ENCODE assay signal across 23 cellular contexts in genomic region chr5:65835191-65835590, GRCh38.
DNase-seq lines count a peak whose midpoint lies in the region; ATAC-seq and FAIRE-seq lines count a peak whose summit lies in the region.
"Had no signal": no experiment of that assay in that cellular context is flagged by ENCODE, and none has a peak within 500 bp of the region (broad histone marks: within the 10 kb centered on the region; RNA-seq: fewer than 3 reads in every experiment).

No MANE protein-coding gene starts in this region.

- no peaks in the 10 kb centered on the region for H3K9me3 Mint-ChIP-seq in T-cell
- H3K9me3 Mint-ChIP-seq: GM23338 had no signal

- POLR2A ChIA-PET in T-cell (lab: Charles Lee), result no interaction called here

- DNase-seq in NCI-H345 (lab: John Stamatoyannopoulos, UW) (peak; percentile 8), NCI-H345 treated with DMSO at 0.1 percent for 48 hours (lab: John Stamatoyannopoulos, UW; ENCODE audit: unreplicated experiment) (no peak), inferior parietal cortex (ENCODE audit: extremely low spot score) (peak; percentile 27), RCC 7860 (ENCODE audit: low spot score) (no peak), left ventricle myocardium superior (no peak), SKM-1 treated with dmso at 0.1 percent for 144 hours (lab: John Stamatoyannopoulos, UW; ENCODE audit: unreplicated experiment) (no peak), T-cell (no peak)
- DNase-seq: BE2C; CD4-positive, CD25-positive, alpha-beta regulatory T cell; COR-L47; DMS 273 treated with DMSO at 0.1 percent for 48 hours; GF-D8; HCEC 1CT; MM.1S; NCI-H1092; NCI-H1694; NCI-H446 treated with DMSO at 0.1 percent for 48 hours; NCI-H69; PC-3; SIG-M5 had no signal

- CTCF ChIA-PET in T-cell (lab: Charles Lee), result no interaction called here

- no peaks in the 10 kb centered on the region for H3K27me3 Mint-ChIP-seq in T-cell
- H3K27me3 Mint-ChIP-seq: CD4-positive, CD25-positive, alpha-beta regulatory T cell had no signal

- H3K27ac Mint-ChIP-seq in T-cell, result no peak overlapping the region
- H3K27ac Mint-ChIP-seq: CD4-positive, CD25-positive, alpha-beta regulatory T cell; GM23338 had no signal

- FAIRE-seq in RCC 7860 (lab: Jason Lieb, UNC), result no peak

- no peaks in the 10 kb centered on the region for H3K36me3 Mint-ChIP-seq in T-cell
- H3K36me3 Mint-ChIP-seq: CD4-positive, CD25-positive, alpha-beta regulatory T cell had no signal

- ATAC-seq in left ventricle myocardium superior (no peak), T-cell (replicated peaks in 1 of 4) (no peak)
- ATAC-seq: GM23338, PC-3 had no signal

- intact Hi-C loops in left ventricle myocardium superior (cut with micrococcal nuclease), result loop anchor here (10.0 kb wide), 1 partner anchor 70 kb away; no protein-coding TSS in a partner anchor

- H3K4me1 Mint-ChIP-seq in T-cell, result peaks cover 0 to 2% (median 1%) of the 10 kb centered on the region in 3 donors

- H3K4me3 Mint-ChIP-seq in T-cell, result no peak overlapping the region
- H3K4me3 Mint-ChIP-seq: CD4-positive, CD25-positive, alpha-beta regulatory T cell; GM23338 had no signal

- peak overlapping the region; percentile 91 for H3K27ac ChIP-seq in angular gyrus (ENCODE audit: low read depth, low read length)
- H3K27ac ChIP-seq: RWPE1 had no signal

Comparison
In these comparisons a context has a peak if more than half of its experiments do, and no peak if none do; other contexts are left out.
1. DNase-seq: peak in NCI-H345 (single experiment) and inferior parietal cortex (single experiment); none in NCI-H345 treated with DMSO at 0.1 percent for 48 hours (single experiment), RCC 7860 (single experiment), left ventricle myocardium superior (single experiment), SKM-1 treated with dmso at 0.1 percent for 144 hours (single experiment) and T-cell (0 of 34).